ENCODE assay signal across 18 cellular contexts in genomic region chr1:234281826-234282489, GRCh38.
DNase-seq lines count a peak whose midpoint lies in the region; ATAC-seq, FAIRE-seq and TF ChIP-seq lines count a peak whose summit lies in the region.
"Had no signal": no experiment of that assay in that cellular context is flagged by ENCODE, and none has a peak within 500 bp of the region (broad histone marks: within the 10 kb centered on the region; RNA-seq: fewer than 3 reads in every experiment).

No MANE protein-coding gene starts in this region.

- peak; percentile 24 for ATAC-seq in stimulated activated memory B cell treated with anti-CD40 and anti-IgM and Interleukin-4, amounts not matched to agents 10 μg/mL and 1 μg/mL and 100 μg/mL, for 72 hours
- no peak for ATAC-seq in lower lobe of right lung
- no peak for ATAC-seq in HG02642 (IDR thresholded peaks at IDR 0.05; ENCODE audit: poor library complexity, unreplicated experiment)
- ATAC-seq: gastrocnemius medialis had no signal

- H3K27ac Mint-ChIP-seq in astrocyte (ENCODE audit: unreplicated experiment), result no peak overlapping the region
- no peak overlapping the region for H3K27ac Mint-ChIP-seq in stimulated activated memory B cell treated with anti-CD40 and anti-IgM and Interleukin-4, amounts not matched to agents 10 μg/mL and 1 μg/mL and 100 μg/mL, for 72 hours
- H3K27ac Mint-ChIP-seq: activated CD4-positive, alpha-beta memory T cell treated with anti-CD3 and anti-CD28 coated beads for 36 hours; activated naive CD8-positive, alpha-beta T cell treated with anti-CD3 and anti-CD28 coated beads, Interleukin-2, amount 10 ng/mL, durations not matched to agents 7 days and 5 days; immature natural killer cell had no signal

- H3K79me2 ChIP-seq in astrocyte (ENCODE audit: insufficient read depth, low read length), result no peaks in the 10 kb centered on the region

- H3K36me3 ChIP-seq in astrocyte (ENCODE audit: insufficient read depth, low read length) (no peaks in the 10 kb centered on the region), lower lobe of right lung (no peaks in the 10 kb centered on the region)
- H3K36me3 ChIP-seq: BLaER1, gastrocnemius medialis, Peyer's patch, thoracic aorta had no signal

- no peak overlapping the region for H3K9ac ChIP-seq in astrocyte (ENCODE audit: low read length)
- H3K9ac ChIP-seq: BLaER1 had no signal

- no peak for FAIRE-seq in astrocyte (lab: Jason Lieb, UNC)

- no peak overlapping the region for H3K4me3 Mint-ChIP-seq in astrocyte (ENCODE audit: unreplicated experiment)
- H3K4me3 Mint-ChIP-seq in stimulated activated memory B cell treated with anti-CD40 and anti-IgM and Interleukin-4, amounts not matched to agents 10 μg/mL and 1 μg/mL and 100 μg/mL, for 72 hours, result no peak overlapping the region
- H3K4me3 Mint-ChIP-seq: activated CD4-positive, alpha-beta memory T cell treated with anti-CD3 and anti-CD28 coated beads for 36 hours; activated naive CD8-positive, alpha-beta T cell treated with anti-CD3 and anti-CD28 coated beads, Interleukin-2, amount 10 ng/mL, durations not matched to agents 7 days and 5 days; central memory CD8-positive, alpha-beta T cell; immature natural killer cell had no signal

- H3K4me3 ChIP-seq in astrocyte (ENCODE audit: insufficient read depth, low read depth, low read length) (no peak overlapping the region), lower lobe of right lung (no peak overlapping the region)
- H3K4me3 ChIP-seq: BLaER1, gastrocnemius medialis, Peyer's patch, thoracic aorta had no signal

- no peaks in the 10 kb centered on the region for H3K9me3 ChIP-seq in astrocyte (ENCODE audit: insufficient read depth, low read depth, low read length)
- no peaks in the 10 kb centered on the region for H3K9me3 ChIP-seq in lower lobe of right lung
- H3K9me3 ChIP-seq: BLaER1, gastrocnemius medialis, Peyer's patch, thoracic aorta had no signal

- intact Hi-C loops in lower lobe of right lung (cut with DNase I), result no loop called here

- H3K4me1 ChIP-seq in astrocyte (ENCODE audit: insufficient read depth, low read length), result no peaks in the 10 kb centered on the region
- H3K4me1 ChIP-seq in lower lobe of right lung, result no peaks in the 10 kb centered on the region
- H3K4me1 ChIP-seq: BLaER1, gastrocnemius medialis, Peyer's patch had no signal

- no peaks in the 10 kb centered on the region for H3K4me1 Mint-ChIP-seq in astrocyte (ENCODE audit: low read depth, unreplicated experiment)
- H3K4me1 Mint-ChIP-seq in stimulated activated memory B cell treated with anti-CD40 and anti-IgM and Interleukin-4, amounts not matched to agents 10 μg/mL and 1 μg/mL and 100 μg/mL, for 72 hours, result no peaks in the 10 kb centered on the region
- H3K4me1 Mint-ChIP-seq: central memory CD8-positive, alpha-beta T cell; immature natural killer cell had no signal

- H3K36me3 Mint-ChIP-seq in astrocyte (ENCODE audit: low read depth, unreplicated experiment), result peaks cover 2% of the 10 kb centered on the region
- H3K36me3 Mint-ChIP-seq in stimulated activated memory B cell treated with anti-CD40 and anti-IgM and Interleukin-4, amounts not matched to agents 10 μg/mL and 1 μg/mL and 100 μg/mL, for 72 hours, result no peaks in the 10 kb centered on the region
- H3K36me3 Mint-ChIP-seq: activated CD4-positive, alpha-beta memory T cell treated with anti-CD3 and anti-CD28 coated beads for 36 hours; immature natural killer cell had no signal

- H3K27me3 ChIP-seq in astrocyte (ENCODE audit: insufficient read depth, low read length) (no peaks in the 10 kb centered on the region), lower lobe of right lung (ENCODE audit: low read depth) (no peaks in the 10 kb centered on the region)
- H3K27me3 ChIP-seq: BLaER1, gastrocnemius medialis, Peyer's patch had no signal

- no peak overlapping the region for H3K27ac ChIP-seq in astrocyte (ENCODE audit: low read depth, low read length)
- H3K27ac ChIP-seq in lower lobe of right lung, result no peak overlapping the region
- H3K27ac ChIP-seq: BLaER1, gastrocnemius medialis, Peyer's patch, thoracic aorta had no signal

- no peaks in the 10 kb centered on the region for H4K20me1 ChIP-seq in astrocyte (ENCODE audit: insufficient read depth, low read length)
- H4K20me1 ChIP-seq: BLaER1 had no signal

- DNase-seq in NCI-H345 (lab: John Stamatoyannopoulos, UW) (peak; percentile 93), astrocyte (ENCODE audit: low read depth) (no peak), hippocampal formation (lab: John Stamatoyannopoulos, UW) (peak; percentile 52 to 54), lower lobe of right lung (no peak)
- no peak for DNase-seq in activated CD8-positive, alpha-beta memory T cell treated with anti-CD3 and anti-CD28 coated beads for 24 hours
- DNase-seq: activated CD4-positive, alpha-beta memory T cell treated with anti-CD3 and anti-CD28 coated beads for 36 hours; activated naive CD8-positive, alpha-beta T cell treated with anti-CD3 and anti-CD28 coated beads, Interleukin-2, amount 10 ng/mL, durations not matched to agents 7 days and 5 days; gastrocnemius medialis; HCEC 1CT; immature natural killer cell; NCI-H2081 treated with DMSO at 0.1 percent for 48 hours; Peyer's patch; stimulated activated CD4-positive, alpha-beta T cell treated with anti-CD3 and anti-CD28 coated beads, Interleukin-4, amount 100 ng/mL, for 1 hour had no signal

- peaks cover 3% of the 10 kb centered on the region for H3K9me3 Mint-ChIP-seq in astrocyte (ENCODE audit: unreplicated experiment)
- no peaks in the 10 kb centered on the region for H3K9me3 Mint-ChIP-seq in stimulated activated memory B cell treated with anti-CD40 and anti-IgM and Interleukin-4, amounts not matched to agents 10 μg/mL and 1 μg/mL and 100 μg/mL, for 72 hours
- H3K9me3 Mint-ChIP-seq: activated CD4-positive, alpha-beta memory T cell treated with anti-CD3 and anti-CD28 coated beads for 36 hours; central memory CD8-positive, alpha-beta T cell had no signal

- TF ChIP-seq CTCF in astrocyte (IDR thresholded peaks at IDR 0.05; ENCODE audit: insufficient read depth, low read depth, low read length) (no peak), lower lobe of right lung (IDR thresholded peaks at IDR 0.05) (no peak)

- no peak overlapping the region for H3K4me2 ChIP-seq in astrocyte (ENCODE audit: low read length)
- H3K4me2 ChIP-seq: BLaER1 had no signal

- peaks cover 12% of the 10 kb centered on the region for H3K27me3 Mint-ChIP-seq in astrocyte (ENCODE audit: low read depth, unreplicated experiment)
- H3K27me3 Mint-ChIP-seq in stimulated activated memory B cell treated with anti-CD40 and anti-IgM and Interleukin-4, amounts not matched to agents 10 μg/mL and 1 μg/mL and 100 μg/mL, for 72 hours, result peaks cover 46% of the 10 kb centered on the region
- H3K27me3 Mint-ChIP-seq: activated naive CD8-positive, alpha-beta T cell treated with anti-CD3 and anti-CD28 coated beads, Interleukin-2, amount 10 ng/mL, durations not matched to agents 7 days and 5 days had no signal

- peak overlapping the region; percentile 5 for H2AFZ ChIP-seq in astrocyte (ENCODE audit: low read depth, low read length)

Comparison
In these comparisons a context has a peak if more than half of its experiments do, and no peak if none do; other contexts are left out.
1. DNase-seq: peak in NCI-H345 (single experiment) and hippocampal formation (2 of 2); none in astrocyte (single experiment), activated CD8-positive, alpha-beta memory T cell treated with anti-CD3 and anti-CD28 coated beads for 24 hours (single experiment) and lower lobe of right lung (single experiment).